Comparison of ENCODE assay signal across 8 cellular contexts in the genomic region with DNA sequence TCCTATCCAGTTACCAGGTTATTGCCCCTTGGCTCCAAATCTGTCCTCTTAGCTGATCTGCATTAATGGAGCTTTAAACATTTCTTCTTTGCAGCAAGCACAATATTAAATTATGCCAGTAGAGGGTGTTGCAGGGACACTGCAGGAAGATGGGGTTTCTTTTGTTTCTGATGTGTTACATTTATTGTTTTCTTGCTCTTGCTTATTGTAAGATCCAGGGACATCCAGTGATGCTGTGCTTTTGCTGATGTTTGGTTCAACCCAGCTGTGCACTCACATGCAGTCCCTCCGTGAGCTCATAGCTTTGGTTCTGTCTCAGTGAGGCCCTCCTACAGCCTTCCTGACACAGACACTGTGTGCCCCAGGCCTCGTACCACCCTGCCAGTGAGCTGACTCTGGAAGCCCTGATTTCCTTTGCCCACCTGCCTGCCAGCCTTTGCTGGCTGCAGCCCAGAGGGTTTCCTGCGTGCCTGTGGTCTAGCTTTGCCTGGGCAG.
DNase-seq lines count a peak whose midpoint lies in the region; ATAC-seq and TF ChIP-seq lines count a peak whose summit lies in the region.

No MANE protein-coding gene starts in this region.

- H3K27ac ChIP-seq in esophagus muscularis mucosa (replicated peaks in 1 of 4) = no peak overlapping the region

- no peaks in the 10 kb centered on the region for H3K27me3 ChIP-seq in esophagus muscularis mucosa

- ATAC-seq in GM21737 (IDR thresholded peaks at IDR 0.05; ENCODE audit: unreplicated experiment) = no peak

- no peak for TF ChIP-seq EP300 in esophagus muscularis mucosa (IDR thresholded peaks at IDR 0.05)

- WGBS in esophagus muscularis mucosa = 67% methylated on average over 3 of the region's 3 CpGs

- H3K36me3 ChIP-seq in esophagus muscularis mucosa = no peaks in the 10 kb centered on the region

- H3K4me3 ChIP-seq in GM12875 (ENCODE audit: low read depth, low read length) = no peak overlapping the region
- no peak overlapping the region for H3K4me3 ChIP-seq in esophagus muscularis mucosa

- no peaks in the 10 kb centered on the region for H3K9me3 ChIP-seq in esophagus muscularis mucosa

- peak; percentile 55 for DNase-seq in AG08396 (ENCODE audit: low spot score)
- peak; percentile 29 for DNase-seq in NCI-H1048 (lab: John Stamatoyannopoulos, UW)
- peak; percentile 28 for DNase-seq in SKM-1 treated with dmso at 0.1 percent for 144 hours (lab: John Stamatoyannopoulos, UW; ENCODE audit: unreplicated experiment)
- DNase-seq in esophagus muscularis mucosa (ENCODE audit: extremely low spot score) = no peak
- peak; percentile 66 for DNase-seq in myocyte (ENCODE audit: low read depth)
- DNase-seq in NK-92 treated with Interleukin-12 subunit alpha and Interleukin-12 subunit beta, amount 100 ng/mL, for 24 hours (lab: John Stamatoyannopoulos, UW) = no peak

- intact Hi-C loops in esophagus muscularis mucosa (cut with DNase I) = loop anchor here (5.0 kb wide), 1 partner anchor 480 kb away; no protein-coding TSS in a partner anchor

- TF ChIP-seq CTCF in GM12875 (IDR thresholded peaks at IDR 0.05; ENCODE audit: borderline replicate concordance, insufficient read depth, low read depth, low read length) = peak; percentile 41; the same call in 1 of the 2 replicates
- TF ChIP-seq CTCF in esophagus muscularis mucosa (IDR thresholded peaks at IDR 0.05) = peak; percentile 49 to 74 (median 58)

- H3K4me1 ChIP-seq in esophagus muscularis mucosa = peaks cover 5 to 12% (median 10%) of the 10 kb centered on the region in 4 donors

- no peak for TF ChIP-seq POLR2A in esophagus muscularis mucosa (IDR thresholded peaks at IDR 0.05; ENCODE audit: low read depth)

Comparison
In these comparisons a context has a peak if more than half of its experiments do, and no peak if none do; other contexts are left out.
1. DNase-seq: peak in AG08396 (single experiment), NCI-H1048 (single experiment), SKM-1 treated with dmso at 0.1 percent for 144 hours (single experiment) and myocyte (single experiment); none in esophagus muscularis mucosa (single experiment) and NK-92 treated with Interleukin-12 subunit alpha and Interleukin-12 subunit beta, amount 100 ng/mL, for 24 hours (single experiment).